Comparison of ENCODE assay signal across 11 cellular contexts in the genomic region with DNA sequence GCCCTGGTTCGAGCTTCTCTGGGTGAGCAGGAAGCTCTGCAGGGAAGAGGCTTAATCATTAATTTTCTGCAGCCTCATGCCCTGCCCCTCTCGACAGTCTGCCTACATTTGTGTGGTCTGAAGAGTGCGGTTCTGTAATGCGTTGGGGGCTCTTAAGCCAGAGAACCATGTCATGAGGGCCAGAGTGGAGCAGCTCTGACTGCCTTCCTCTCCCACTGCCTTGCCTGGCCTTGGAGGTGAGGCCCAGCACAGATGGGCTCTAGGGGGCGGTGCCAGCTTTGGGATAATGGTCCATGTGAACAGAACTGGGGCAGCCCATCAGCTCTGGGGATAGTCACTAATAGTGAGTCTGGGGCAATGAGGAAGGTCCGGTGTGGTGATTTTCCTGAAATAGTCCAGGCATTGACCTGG. TPM values are rescaled to one million over a fixed set of nuclear protein-coding genes. Genes with fewer than 3 reads are reported as not detected.
DNase-seq lines count a peak whose midpoint lies in the region; ATAC-seq and TF ChIP-seq lines count a peak whose summit lies in the region.
"Had no signal": no experiment of that assay in that cellular context is flagged by ENCODE, and none has a peak within 500 bp of the region (broad histone marks: within the 10 kb centered on the region; RNA-seq: fewer than 3 reads in every experiment).

No MANE protein-coding gene starts in this region.

- intact Hi-C loops in A673 (cut with micrococcal nuclease; ENCODE audit: unreplicated experiment) = no loop called here

- CTCF ChIA-PET in A673 (lab: Charles Lee) = interaction anchor here (0.6 kb wide), 1 partner anchor 50 kb away, joined by 4 read pairs; no protein-coding TSS in a partner anchor

- POLR2A ChIA-PET in A673 (lab: Charles Lee; ENCODE audit: low non-redundant PET) = interaction anchor here (0.6 kb wide), 1 partner anchor 49 kb away, joined by 3 read pairs; no protein-coding TSS in a partner anchor

- H3K9me3 ChIP-seq in A673 (ENCODE audit: low read depth, low read length, poor library complexity, severe bottlenecking) = no peaks in the 10 kb centered on the region
- H3K9me3 ChIP-seq in RWPE2 (ENCODE audit: severe bottlenecking) = no peaks in the 10 kb centered on the region
- H3K9me3 ChIP-seq in iPS-15b (ENCODE audit: control insufficient read depth, insufficient read depth, low read length) = no peaks in the 10 kb centered on the region
- H3K9me3 ChIP-seq: thoracic aorta had no signal

- H3K36me3 ChIP-seq in A673 (ENCODE audit: insufficient read depth, low read length, poor library complexity, severe bottlenecking) = no peaks in the 10 kb centered on the region
- no peaks in the 10 kb centered on the region for H3K36me3 ChIP-seq in RWPE2 (ENCODE audit: low read depth)
- no peaks in the 10 kb centered on the region for H3K36me3 ChIP-seq in iPS-15b (ENCODE audit: control insufficient read depth, insufficient read depth, low read length)
- H3K36me3 ChIP-seq: thoracic aorta had no signal

- peaks cover 22% of the 10 kb centered on the region for H3K4me1 ChIP-seq in A673 (ENCODE audit: insufficient read depth, low read length, poor library complexity, severe bottlenecking)
- H3K4me1 ChIP-seq in RWPE2 (ENCODE audit: insufficient read depth, poor library complexity, severe bottlenecking) = no peaks in the 10 kb centered on the region
- H3K4me1 ChIP-seq in iPS-15b (ENCODE audit: control insufficient read depth, insufficient read depth, low read length) = no peaks in the 10 kb centered on the region

- H3K4me3 ChIP-seq in A673 (ENCODE audit: low read depth, low read length, poor library complexity, severe bottlenecking) (no peak overlapping the region), RWPE2 (ENCODE audit: severe bottlenecking) (no peak overlapping the region), iPS-15b (ENCODE audit: low read depth, low read length) (peak overlapping the region; percentile 32)
- H3K4me3 ChIP-seq: thoracic aorta had no signal

- ATAC-seq in RWPE2 (ENCODE audit: low read depth) (0 out of 3 replicates have a peak, but pooled peaks have one; percentile 40), GM18873 (IDR thresholded peaks at IDR 0.05; ENCODE audit: low FRiP score, unreplicated experiment) (no peak), HG03095 (IDR thresholded peaks at IDR 0.05; ENCODE audit: unreplicated experiment) (no peak), left lobe of liver (no peak)

- DNase-seq in A673 (ENCODE audit: low spot score) = no peak
- peak; percentile 40 for DNase-seq in DMS79 treated with DMSO at 0.1 percent for 48 hours (lab: John Stamatoyannopoulos, UW)
- DNase-seq in RWPE2 (ENCODE audit: low spot score) = no peak
- DNase-seq in left lobe of liver (ENCODE audit: low spot score) = no peak
- DNase-seq in Kasumi-1 (lab: John Stamatoyannopoulos, UW) = no peak
- DNase-seq: activated B cell treated with CpG ODN at 0.5 μM for 24 hours, occipital lobe had no signal

- peaks cover 58% of the 10 kb centered on the region for H3K27me3 ChIP-seq in A673 (replicated peaks; ENCODE audit: insufficient read depth, low read depth, low read length, poor library complexity)
- peaks cover 48% of the 10 kb centered on the region for H3K27me3 ChIP-seq in RWPE2 (ENCODE audit: insufficient read depth, poor library complexity, severe bottlenecking)
- H3K27me3 ChIP-seq in iPS-15b (ENCODE audit: control insufficient read depth, insufficient read depth, low read length) = peaks cover 61% of the 10 kb centered on the region

- H3K27ac ChIP-seq in A673 (ENCODE audit: low read depth, low read length, poor library complexity, severe bottlenecking) = no peak overlapping the region
- H3K27ac ChIP-seq in RWPE2 (ENCODE audit: poor library complexity, severe bottlenecking) = no peak overlapping the region
- H3K27ac ChIP-seq: thoracic aorta had no signal

- TF ChIP-seq CTCF in A673 (conservative IDR thresholded peaks at IDR 0.05; ENCODE audit: low read depth, low read length) (peak; percentile 42), RWPE2 (IDR thresholded peaks at IDR 0.05; ENCODE audit: poor library complexity, severe bottlenecking) (peak; percentile 21)

- BruUV-seq in A673 (replicated peaks; lab: Mats Ljungman, UMichigan) = no TSS peak

- H3K9ac ChIP-seq in iPS-15b (ENCODE audit: low read depth, low read length) = no peak overlapping the region

RNA-seq across cellular contexts. Expression of a gene that starts 5.7 kb away (rescaled TPM):
- total RNA-seq in A673 (2021) = 0.21 and 0.35 TPM in 2 replicates
- not detected for total RNA-seq in left lobe of liver
